In genomic region chr12:127401536-127401935, GRCh38 we compare ENCODE assay signal across 27 cellular contexts.
"Had no signal": no experiment of that assay in that cellular context is flagged by ENCODE, and none has a peak within 500 bp of the region (broad histone marks: within the 10 kb centered on the region; RNA-seq: fewer than 3 reads in every experiment).

No MANE protein-coding gene starts in this region.

- H3K4me1 ChIP-seq: colonic mucosa, gastroesophageal sphincter, pancreas, psoas muscle, thyroid gland, upper lobe of right lung had no signal

- DNase-seq: activated CD4-positive, alpha-beta T cell treated with anti-CD3 and anti-CD28 coated beads for 1 hour; activated CD4-positive, alpha-beta T cell treated with anti-CD3 and anti-CD28 coated beads, Interleukin-2, amount 50 U/mL, for 1 hour; activated CD8-positive, alpha-beta T cell treated with anti-CD3 and anti-CD28 coated beads, Interleukin-2, amount 10 ng/mL, durations not matched to agents 7 days and 5 days; activated naive CD8-positive, alpha-beta T cell treated with anti-CD3 and anti-CD28 coated beads for 36 hours; activated T-cell treated with anti-CD3 and anti-CD28 coated beads, Interleukin-2, amount 50 U/mL, for 1 hour; colonic mucosa; dorsolateral prefrontal cortex; effector memory CD8-positive, alpha-beta T cell; head of caudate nucleus; left ventricle myocardium superior; pancreas; psoas muscle; right cardiac atrium; stimulated activated CD4-positive, alpha-beta T cell treated with anti-CD3 and anti-CD28 coated beads, Interleukin-1b, Interleukin-23, amount 100 ng/mL, for 48 hours; substantia nigra; T-helper 2 cell; thyroid gland; upper lobe of right lung; WERI-Rb-1 had no signal

- FAIRE-seq: bronchial epithelial cell, endothelial cell of umbilical vein, islet of Langerhans, pancreas had no signal

- H3K27ac ChIP-seq: colonic mucosa, dorsolateral prefrontal cortex, gastroesophageal sphincter, pancreas, psoas muscle, skin epidermis, thyroid gland, upper lobe of right lung, WERI-Rb-1 had no signal

- H3K4me3 ChIP-seq: colonic mucosa, dorsolateral prefrontal cortex, gastroesophageal sphincter, pancreas, psoas muscle, skin epidermis, thyroid gland, upper lobe of right lung had no signal

- ATAC-seq: activated CD8-positive, alpha-beta T cell treated with anti-CD3 and anti-CD28 coated beads, Interleukin-2, amount 10 ng/mL, durations not matched to agents 7 days and 5 days; activated T-helper 17 cell treated with anti-CD3 and anti-CD28 coated beads, Interleukin-2, amount 50 U/mL, for 72 hours; effector memory CD8-positive, alpha-beta T cell; esophagus mucosa; gastroesophageal sphincter; left ventricle myocardium superior; natural killer cell treated with Interleukin-12 subunit alpha and Interleukin-12 subunit beta and Interleukin-15 and Interleukin-18, amount 100 ng/mL, for 72 hours; pancreas; psoas muscle; right cardiac atrium; upper lobe of right lung had no signal

- H3K9me3 ChIP-seq: colonic mucosa, gastroesophageal sphincter, pancreas, psoas muscle, thyroid gland, upper lobe of right lung had no signal
